Comparison of ENCODE assay signal across 9 cellular contexts in genomic region chr1:220527279-220528048, GRCh38. TPM values are rescaled to one million over a fixed set of nuclear protein-coding genes. Genes with fewer than 3 reads are reported as not detected.
DNase-seq lines count a peak whose midpoint lies in the region; ATAC-seq and TF ChIP-seq lines count a peak whose summit lies in the region.
"Had no signal": no experiment of that assay in that cellular context is flagged by ENCODE, and none has a peak within 500 bp of the region (broad histone marks: within the 10 kb centered on the region; RNA-seq: fewer than 3 reads in every experiment).

No MANE protein-coding gene starts in this region.

- H3K27ac Mint-ChIP-seq in activated B cell treated with CpG ODN at 0.5 μM for 24 hours (peak overlapping the region; percentile 78), nephron progenitor cell (peak overlapping the region; percentile 85)

- TF ChIP-seq POLR2A in GM10847 (IDR thresholded peaks at IDR 0.05; ENCODE audit: extremely low read depth, insufficient read length), result peak; percentile 16

- CTCF ChIA-PET in activated B cell treated with CpG ODN at 0.5 μM for 24 hours (lab: Charles Lee), result no interaction called here

- peak; percentile 7 for ATAC-seq in HG03175 (IDR thresholded peaks at IDR 0.05; ENCODE audit: unreplicated experiment)
- peak; percentile 45 for ATAC-seq in activated B cell treated with CpG ODN at 0.5 μM for 24 hours (ENCODE audit: low read depth)

- no peaks in the 10 kb centered on the region for H3K9me3 Mint-ChIP-seq in activated B cell treated with CpG ODN at 0.5 μM for 24 hours
- H3K9me3 Mint-ChIP-seq in nephron progenitor cell, result peaks cover under 1% of the 10 kb centered on the region

- peak overlapping the region; percentile 43 to 64 for H3K4me3 ChIP-seq in foreskin fibroblast (ENCODE audit: low read depth in 1 of 2, low read length in 2 of 2)

- H3K27me3 Mint-ChIP-seq in activated B cell treated with CpG ODN at 0.5 μM for 24 hours (peaks cover 31% of the 10 kb centered on the region), nephron progenitor cell (ENCODE audit: low read depth, poor library complexity) (peaks cover 46% of the 10 kb centered on the region)

- POLR2A ChIA-PET in activated B cell treated with CpG ODN at 0.5 μM for 24 hours (lab: Charles Lee), result interaction anchor here (0.6 to 0.7 kb wide), 2 partner anchors 193 to 307 kb away, joined by 3 read pairs; no protein-coding TSS in a partner anchor

- intact Hi-C loops in activated B cell treated with CpG ODN at 0.5 μM for 24 hours (cut with micrococcal nuclease), result loop anchor here (2.0 to 5.0 kb wide), 3 partner anchors 231 to 305 kb away; no protein-coding TSS in a partner anchor

- H3K4me3 Mint-ChIP-seq in activated B cell treated with CpG ODN at 0.5 μM for 24 hours (peak overlapping the region; percentile 87), nephron progenitor cell (peak overlapping the region; percentile 91)

- H3K36me3 Mint-ChIP-seq in activated B cell treated with CpG ODN at 0.5 μM for 24 hours (ENCODE audit: low read depth) (peaks cover 2% of the 10 kb centered on the region), nephron progenitor cell (ENCODE audit: low read depth) (peaks cover 2% of the 10 kb centered on the region)

- H3K4me1 Mint-ChIP-seq in activated B cell treated with CpG ODN at 0.5 μM for 24 hours (peaks cover 21% of the 10 kb centered on the region), nephron progenitor cell (peaks cover 28% of the 10 kb centered on the region)

- DNase-seq in activated B cell treated with CpG ODN at 0.5 μM for 24 hours (no peak), foreskin fibroblast (peak in 1 of 2 donors; percentile 21), nephron progenitor cell (peak; percentile 32)
- no peak for DNase-seq in effector CD4-positive, alpha-beta T cell
- DNase-seq in stimulated activated CD4-positive, alpha-beta T cell treated with anti-CD3 and anti-CD28 coated beads, Interleukin-4, amount 100 ng/mL, for 1 hour, result no peak
- DNase-seq in stimulated activated CD4-positive, alpha-beta T cell treated with anti-CD3 and anti-CD28 coated beads, Interleukin-12 subunit alpha, Interleukin-12 subunit beta, amount 100 ng/mL, for 4 hours, result no peak

- TF ChIP-seq CTCF in activated B cell treated with CpG ODN at 0.5 μM for 24 hours (IDR thresholded peaks at IDR 0.05) (no peak), foreskin fibroblast (IDR thresholded peaks at IDR 0.05; ENCODE audit: low read depth, low read length) (no peak), nephron progenitor cell (IDR thresholded peaks at IDR 0.05) (no peak)

RNA-seq across cellular contexts. Expression of gene MARK1, which starts 0.5 kb away (rescaled TPM):
- 3.8 and 5.7 TPM in 2 replicates for total RNA-seq in activated B cell treated with CpG ODN at 0.5 μM for 24 hours
- total RNA-seq: activated CD8-positive, alpha-beta memory T cell treated with anti-CD3 and anti-CD28 coated beads for 36 hours had no signal
